ENCODE assay signal across 18 cellular contexts in genomic region chr7:38248069-38248567, GRCh38.
DNase-seq lines count a peak whose midpoint lies in the region; ATAC-seq and TF ChIP-seq lines count a peak whose summit lies in the region.
"Had no signal": no experiment of that assay in that cellular context is flagged by ENCODE, and none has a peak within 500 bp of the region (broad histone marks: within the 10 kb centered on the region; RNA-seq: fewer than 3 reads in every experiment).

No MANE protein-coding gene starts in this region.

- H3K27ac ChIP-seq in KOPT-K1 (ENCODE audit: low read depth, low read length, poor library complexity, severe bottlenecking) (peak overlapping the region; percentile 99), MM.1S (ENCODE audit: low read length) (no peak overlapping the region)

- POLR2A ChIA-PET in activated CD4-positive, alpha-beta T cell treated with anti-CD3 and anti-CD28 coated beads for 36 hours (lab: Charles Lee), result no interaction called here
- POLR2A ChIA-PET in activated naive CD8-positive, alpha-beta T cell treated with anti-CD3 and anti-CD28 coated beads, Interleukin-2, amount 10 ng/mL, durations not matched to agents 7 days and 5 days (lab: Charles Lee), result no interaction called here
- POLR2A ChIA-PET in naive thymus-derived CD8-positive, alpha-beta T cell (lab: Charles Lee), result no interaction called here

- intact Hi-C loops in activated CD4-positive, alpha-beta T cell treated with anti-CD3 and anti-CD28 coated beads for 36 hours (cut with DNase I, micrococcal nuclease), result no loop called here

- H4K20me1 ChIP-seq in MM.1S (ENCODE audit: insufficient read depth, low read length), result no peaks in the 10 kb centered on the region

- DNase-seq in activated CD4-positive, alpha-beta T cell treated with anti-CD3 and anti-CD28 coated beads for 36 hours, result no peak
- no peak for DNase-seq in activated CD4-positive, alpha-beta T cell treated with anti-CD3 and anti-CD28 coated beads, Interleukin-2, amount 50 U/mL, for 4 hours
- DNase-seq in activated naive CD8-positive, alpha-beta T cell treated with anti-CD3 and anti-CD28 coated beads, Interleukin-2, amount 10 ng/mL, durations not matched to agents 7 days and 5 days, result no peak
- no peak for DNase-seq in naive thymus-derived CD8-positive, alpha-beta T cell
- no peak for DNase-seq in MM.1S
- DNase-seq in NK-92 (lab: John Stamatoyannopoulos, UW; ENCODE audit: unreplicated experiment), result no peak
- DNase-seq: 8988T, Caco-2, GF-D8, H9, NCI-H1105, NCI-H2081 treated with DMSO at 0.1 percent for 48 hours, NCI-H510A, NCI-H748 treated with DMSO at 0.1 percent for 48 hours had no signal

- CTCF ChIA-PET in activated CD4-positive, alpha-beta T cell treated with anti-CD3 and anti-CD28 coated beads for 36 hours (lab: Charles Lee), result no interaction called here

- H3K27me3 Mint-ChIP-seq in activated CD4-positive, alpha-beta T cell treated with anti-CD3 and anti-CD28 coated beads for 36 hours, result no peaks in the 10 kb centered on the region
- no peaks in the 10 kb centered on the region for H3K27me3 Mint-ChIP-seq in activated naive CD8-positive, alpha-beta T cell treated with anti-CD3 and anti-CD28 coated beads, Interleukin-2, amount 10 ng/mL, durations not matched to agents 7 days and 5 days
- no peaks in the 10 kb centered on the region for H3K27me3 Mint-ChIP-seq in naive thymus-derived CD8-positive, alpha-beta T cell
- H3K27me3 Mint-ChIP-seq: IgD-negative memory B cell had no signal

- TF ChIP-seq CTCF in MM.1S (IDR thresholded peaks at IDR 0.05; ENCODE audit: low read length), result no peak

- H3K4me3 ChIP-seq in MM.1S (ENCODE audit: low read length), result no peak overlapping the region

- H3K9me3 ChIP-seq in KOPT-K1 (ENCODE audit: insufficient read depth, low read length, poor library complexity, severe bottlenecking) (no peaks in the 10 kb centered on the region), MM.1S (replicated peaks; ENCODE audit: insufficient read depth, low read length) (no peaks in the 10 kb centered on the region)
- H3K9me3 ChIP-seq: Caco-2 had no signal

- no peak overlapping the region for H2AFZ ChIP-seq in MM.1S (ENCODE audit: low read length)

- H3K4me1 ChIP-seq in MM.1S (ENCODE audit: low read length), result no peaks in the 10 kb centered on the region
- H3K4me1 ChIP-seq: Caco-2 had no signal

- no peaks in the 10 kb centered on the region for H3K79me2 ChIP-seq in MM.1S (ENCODE audit: low read length)

- H3K36me3 Mint-ChIP-seq in activated CD4-positive, alpha-beta T cell treated with anti-CD3 and anti-CD28 coated beads for 36 hours (ENCODE audit: low read depth), result peaks cover 3% of the 10 kb centered on the region
- H3K36me3 Mint-ChIP-seq in activated naive CD8-positive, alpha-beta T cell treated with anti-CD3 and anti-CD28 coated beads, Interleukin-2, amount 10 ng/mL, durations not matched to agents 7 days and 5 days, result peaks cover 38% of the 10 kb centered on the region
- peaks cover 0 to 31% (median 6%) of the 10 kb centered on the region in 3 donors for H3K36me3 Mint-ChIP-seq in naive thymus-derived CD8-positive, alpha-beta T cell
- H3K36me3 Mint-ChIP-seq: IgD-negative memory B cell had no signal

- H3K4me2 ChIP-seq in MM.1S (ENCODE audit: low read depth, low read length), result no peak overlapping the region

- no peaks in the 10 kb centered on the region for H3K9me3 Mint-ChIP-seq in activated CD4-positive, alpha-beta T cell treated with anti-CD3 and anti-CD28 coated beads for 36 hours (ENCODE audit: low read depth)
- no peaks in the 10 kb centered on the region for H3K9me3 Mint-ChIP-seq in activated naive CD8-positive, alpha-beta T cell treated with anti-CD3 and anti-CD28 coated beads, Interleukin-2, amount 10 ng/mL, durations not matched to agents 7 days and 5 days
- no peaks in the 10 kb centered on the region for H3K9me3 Mint-ChIP-seq in naive thymus-derived CD8-positive, alpha-beta T cell
- H3K9me3 Mint-ChIP-seq: H9, IgD-negative memory B cell had no signal

- H3K36me3 ChIP-seq in KOPT-K1 (ENCODE audit: insufficient read depth, low read length) (peaks cover 93% of the 10 kb centered on the region), MM.1S (replicated peaks; ENCODE audit: insufficient read depth, low read length) (no peaks in the 10 kb centered on the region)

- H3K4me3 Mint-ChIP-seq in activated CD4-positive, alpha-beta T cell treated with anti-CD3 and anti-CD28 coated beads for 36 hours, result no peak overlapping the region
- peak overlapping the region; percentile 44 for H3K4me3 Mint-ChIP-seq in activated naive CD8-positive, alpha-beta T cell treated with anti-CD3 and anti-CD28 coated beads, Interleukin-2, amount 10 ng/mL, durations not matched to agents 7 days and 5 days
- peak overlapping the region in 8 of 10 donors; percentile 0 to 68 (median 31) for H3K4me3 Mint-ChIP-seq in naive thymus-derived CD8-positive, alpha-beta T cell
- H3K4me3 Mint-ChIP-seq: H9, IgD-negative memory B cell had no signal

- H3K4me1 Mint-ChIP-seq in activated CD4-positive, alpha-beta T cell treated with anti-CD3 and anti-CD28 coated beads for 36 hours, result peaks cover 2% of the 10 kb centered on the region
- peaks cover 24% of the 10 kb centered on the region for H3K4me1 Mint-ChIP-seq in activated naive CD8-positive, alpha-beta T cell treated with anti-CD3 and anti-CD28 coated beads, Interleukin-2, amount 10 ng/mL, durations not matched to agents 7 days and 5 days
- peaks cover 0 to 32% (median 4%) of the 10 kb centered on the region in 4 donors for H3K4me1 Mint-ChIP-seq in naive thymus-derived CD8-positive, alpha-beta T cell
- H3K4me1 Mint-ChIP-seq: H9 had no signal

- ATAC-seq in activated CD4-positive, alpha-beta T cell treated with anti-CD3 and anti-CD28 coated beads for 36 hours, result peak; percentile 23
- no peak for ATAC-seq in activated naive CD8-positive, alpha-beta T cell treated with anti-CD3 and anti-CD28 coated beads, Interleukin-2, amount 10 ng/mL, durations not matched to agents 7 days and 5 days (ENCODE audit: low read depth)
- ATAC-seq in naive thymus-derived CD8-positive, alpha-beta T cell, result no peak
- ATAC-seq in HG03378 (IDR thresholded peaks at IDR 0.05; ENCODE audit: unreplicated experiment), result no peak
- ATAC-seq: Right ventricle myocardium inferior had no signal

- no peak overlapping the region for H3K9ac ChIP-seq in MM.1S (ENCODE audit: low read length)

- no peaks in the 10 kb centered on the region for H3K27me3 ChIP-seq in MM.1S (replicated peaks; ENCODE audit: insufficient read depth, low read length)

- H3K9me2 ChIP-seq in MM.1S (replicated peaks; ENCODE audit: insufficient read depth, low read length), result no peaks in the 10 kb centered on the region

- no peak overlapping the region for H3K27ac Mint-ChIP-seq in activated CD4-positive, alpha-beta T cell treated with anti-CD3 and anti-CD28 coated beads for 36 hours
- H3K27ac Mint-ChIP-seq in activated naive CD8-positive, alpha-beta T cell treated with anti-CD3 and anti-CD28 coated beads, Interleukin-2, amount 10 ng/mL, durations not matched to agents 7 days and 5 days, result peak overlapping the region; percentile 28
- H3K27ac Mint-ChIP-seq in naive thymus-derived CD8-positive, alpha-beta T cell, result peak overlapping the region in 7 of 10 donors; percentile 2 to 87 (median 60)
- H3K27ac Mint-ChIP-seq: H9 had no signal

- no peaks in the 10 kb centered on the region for H3F3A ChIP-seq in MM.1S (ENCODE audit: insufficient read depth, low read length)
